32 cellular contexts compared by ENCODE assay signal in genomic region chr5:1039706-1040260, GRCh38. TPM values are rescaled to one million over a fixed set of nuclear protein-coding genes. Genes with fewer than 3 reads are reported as not detected.
"Had no signal": no experiment of that assay in that cellular context is flagged by ENCODE, and none has a peak within 500 bp of the region (broad histone marks: within the 10 kb centered on the region; RNA-seq: fewer than 3 reads in every experiment).

No MANE protein-coding gene starts in this region.

- H3K4me3 Mint-ChIP-seq: activated B cell treated with CpG ODN at 0.5 μM for 24 hours; activated CD8-positive, alpha-beta T cell treated with anti-CD3 and anti-CD28 coated beads for 36 hours; activated naive CD8-positive, alpha-beta T cell; activated T-cell treated with anti-CD3 and anti-CD28 coated beads, Interleukin-2, amount 50 U/mL, for 4 hours; activated T-helper 17 cell treated with anti-CD3 and anti-CD28 coated beads, Interleukin-2, amount 50 U/mL, for 72 hours; brain; dendritic cell treated with granulocyte-macrophage colony-stimulating factor and Interleukin-4, amounts not matched to agents 40 ng/mL and 50 ng/mL, for 4 days; endodermal cell; T-helper 17 cell; T-helper 2 cell treated with Interferon-gamma antibody and Interleukin-4, amounts not matched to agents 5 μg/mL and 100 μg/mL, for 36 hours had no signal

- H3K4me3 ChIP-seq: ascending aorta, breast epithelium, cardiac muscle cell, coronary artery, dorsolateral prefrontal cortex had no signal

- DNase-seq: activated B cell treated with CpG ODN at 0.5 μM for 24 hours; activated CD4-positive, alpha-beta T cell treated with anti-CD3 and anti-CD28 coated beads for 48 hours; activated CD4-positive, alpha-beta T cell treated with anti-CD3 and anti-CD28 coated beads, Interleukin-2, amount 50 U/mL, for 1 hour; activated CD4-positive, alpha-beta T cell treated with anti-CD3 and anti-CD28 coated beads, Interleukin-2, amount 50 U/mL, for 48 hours; activated CD8-positive, alpha-beta memory T cell treated with anti-CD3 and anti-CD28 coated beads for 24 hours; activated CD8-positive, alpha-beta T cell treated with anti-CD3 and anti-CD28 coated beads for 36 hours; activated effector memory CD4-positive, alpha-beta T cell treated with Interleukin-2 at 50 U/mL for 16 hours; activated gamma-delta T cell treated with Interleukin-2 at 50 U/mL for 16 hours; activated naive CD4-positive, alpha-beta T cell treated with anti-CD3 and anti-CD28 coated beads, Interleukin-2, amount 50 U/mL, for 16 hours; activated naive CD4-positive, alpha-beta T cell treated with Interleukin-2 at 50 U/mL for 16 hours; activated T-cell treated with anti-CD3 and anti-CD28 coated beads, Interleukin-2, amount 50 U/mL, for 4 hours; central memory CD4-positive, alpha-beta T cell; cerebellar nuclear complex; effector memory CD4-positive, alpha-beta T cell; endodermal cell; foreskin fibroblast; T-helper 17 cell; T1000; WERI-Rb-1 had no signal

- H3K27me3 Mint-ChIP-seq: activated naive CD8-positive, alpha-beta T cell; T-helper 17 cell had no signal

- H3K4me1 ChIP-seq: ascending aorta, breast epithelium had no signal

- H3K27ac ChIP-seq: ascending aorta, breast epithelium, cardiac muscle cell, coronary artery, dorsolateral prefrontal cortex, WERI-Rb-1 had no signal

- H3K27me3 ChIP-seq: ascending aorta, breast epithelium, cardiac muscle cell, dorsolateral prefrontal cortex had no signal

- H3K36me3 Mint-ChIP-seq: activated naive CD8-positive, alpha-beta T cell had no signal

- H3K9me3 ChIP-seq: ascending aorta, breast epithelium had no signal

- H3K36me3 ChIP-seq: ascending aorta, breast epithelium, cardiac muscle cell, WERI-Rb-1 had no signal

- H3K27ac Mint-ChIP-seq: activated B cell treated with CpG ODN at 0.5 μM for 24 hours; activated CD8-positive, alpha-beta T cell treated with anti-CD3 and anti-CD28 coated beads for 36 hours; activated naive CD8-positive, alpha-beta T cell; activated T-helper 17 cell treated with anti-CD3 and anti-CD28 coated beads, Interleukin-2, amount 50 U/mL, for 72 hours; brain; dendritic cell treated with granulocyte-macrophage colony-stimulating factor and Interleukin-4, amounts not matched to agents 40 ng/mL and 50 ng/mL, for 4 days; endodermal cell; T-helper 17 cell; T-helper 2 cell treated with Interferon-gamma antibody and Interleukin-4, amounts not matched to agents 5 μg/mL and 100 μg/mL, for 36 hours had no signal

- ATAC-seq: activated CD4-positive, CD25-positive, alpha-beta regulatory T cell treated with anti-CD3 and anti-CD28 coated beads, Interleukin-2, amount 50 U/mL, for 24 hours; activated CD8-positive, alpha-beta T cell treated with anti-CD3 and anti-CD28 coated beads for 36 hours; activated T-cell treated with anti-CD3 and anti-CD28 coated beads, Interleukin-2, amount 50 U/mL, for 4 hours; activated T-helper 17 cell treated with anti-CD3 and anti-CD28 coated beads, Interleukin-2, amount 50 U/mL, for 72 hours; esophagus mucosa; T-helper 17 cell had no signal

- H3K4me1 Mint-ChIP-seq: activated B cell treated with CpG ODN at 0.5 μM for 24 hours, brain, endodermal cell had no signal

RNA-seq across cellular contexts. Expression of gene NKD2, which starts 31.2 kb away (rescaled TPM):
- total RNA-seq: epithelial cell of proximal tubule, T-helper 17 cell had no signal
